17 cellular contexts compared by ENCODE assay signal in genomic region chr20:13457487-13457886, GRCh38.
DNase-seq lines count a peak whose midpoint lies in the region; ATAC-seq, FAIRE-seq and TF ChIP-seq lines count a peak whose summit lies in the region.
"Had no signal": no experiment of that assay in that cellular context is flagged by ENCODE, and none has a peak within 500 bp of the region (broad histone marks: within the 10 kb centered on the region; RNA-seq: fewer than 3 reads in every experiment).

No MANE protein-coding gene starts in this region.

- H3K9me3 ChIP-seq in HepG2 (ENCODE audit: low read length) (no peaks in the 10 kb centered on the region), right lobe of liver (no peaks in the 10 kb centered on the region), kidney (ENCODE audit: control insufficient read depth in 1 of 2, low read length in 2 of 2) (no peaks in the 10 kb centered on the region)
- H3K9me3 ChIP-seq: BLaER1 treated with 17β-estradiol and CSF1 and Interleukin-3, amounts not matched to agents 10 nM and 100 nM had no signal

- in situ Hi-C loops in HepG2 (cut with HindIII; ENCODE audit: extremely low pct_ligation_motif_present, low pct_unique_long_range_greater_than_20kb): no loop called here

- no peak for TF ChIP-seq POLR2A in HepG2 (IDR thresholded peaks at IDR 0.05; ENCODE audit: insufficient read depth in 1 of 2, low read depth in 2 of 2, low read length in 2 of 2)
- TF ChIP-seq POLR2A in right lobe of liver (IDR thresholded peaks at IDR 0.05): no peak

- CTCF ChIA-PET in HepG2 (lab: Yijun Ruan, JAX; ENCODE audit: low intra/inter-chr PET ratio, low total read pairs): interaction anchor here (1.9 kb wide), 1 partner anchor 132 kb away, joined by 6 read pairs; no protein-coding TSS in a partner anchor

- WGBS in HepG2 (ENCODE audit: low lambda C conversion rate): 98% methylated on average over 1 of the region's 1 CpG
- WGBS in right lobe of liver (ENCODE audit: insufficient coverage, low coverage, low lambda C conversion rate, missing lambda C conversion rate): 88% methylated on average over 1 of the region's 1 CpG

- intact Hi-C loops in HepG2 (cut with micrococcal nuclease; ENCODE audit: unreplicated experiment): loop anchor here (5.0 kb wide), 2 partner anchors 35 to 315 kb away; no protein-coding TSS in a partner anchor
- intact Hi-C loops in right lobe of liver (cut with DNase I): no loop called here
- intact Hi-C loops in kidney (cut with DNase I): no loop called here

- no TSS peak for BruUV-seq in HepG2 (replicated peaks; lab: Mats Ljungman, UMichigan)

- H3K4me2 ChIP-seq in HepG2 (ENCODE audit: low read depth, low read length): no peak overlapping the region
- H3K4me2 ChIP-seq: BLaER1 treated with 17β-estradiol and CSF1 and Interleukin-3, amounts not matched to agents 10 nM and 100 nM had no signal

- FAIRE-seq in HepG2 (lab: Jason Lieb, UNC): no peak
- peak; percentile 77 for FAIRE-seq in colon (lab: Jason Lieb, UNC)
- FAIRE-seq in kidney (lab: Jason Lieb, UNC): peak; percentile 83
- FAIRE-seq: GM12878, GM19239, H1, HTR-8/SVneo had no signal

- H3K36me3 ChIP-seq in HepG2 (replicated peaks in 1 of 2; ENCODE audit: control insufficient read depth in 1 of 2, insufficient read depth in 2 of 2, low read length in 2 of 2): no peaks in the 10 kb centered on the region; a peak in 1 of 5 replicates
- no peaks in the 10 kb centered on the region for H3K36me3 ChIP-seq in right lobe of liver
- H3K36me3 ChIP-seq in kidney (ENCODE audit: control insufficient read depth in 1 of 2, insufficient read depth in 2 of 2, low read length in 2 of 2): no peaks in the 10 kb centered on the region

- no peak for DNase-seq in HepG2 (ENCODE audit: low spot score)
- no peak for DNase-seq in right lobe of liver
- DNase-seq in kidney: no peak
- DNase-seq in SW480 (ENCODE audit: low spot score): no peak
- DNase-seq in NCI-H1092 (lab: John Stamatoyannopoulos, UW): no peak
- no peak for DNase-seq in NCI-H1694 (lab: John Stamatoyannopoulos, UW)
- DNase-seq: 8988T; Calu3; CD8-positive, alpha-beta T cell; DMS79 treated with DMSO at 0.1 percent for 48 hours; H9 had no signal

- H3K4me3 ChIP-seq in HepG2 (replicated peaks in 1 of 3; ENCODE audit: insufficient read depth in 1 of 3, low read depth in 2 of 3, low read length in 3 of 3): no peak overlapping the region
- no peak overlapping the region for H3K4me3 ChIP-seq in right lobe of liver
- no peak overlapping the region for H3K4me3 ChIP-seq in kidney (ENCODE audit: low read length in 2 of 2)
- H3K4me3 ChIP-seq: BLaER1 treated with 17β-estradiol and CSF1 and Interleukin-3, amounts not matched to agents 10 nM and 100 nM; GM12878 had no signal

- POLR2A ChIA-PET in HepG2 (lab: Yijun Ruan, JAX): no interaction called here

- H2AFZ ChIP-seq in HepG2 (ENCODE audit: low read length): no peak overlapping the region

- no peak for TF ChIP-seq EP300 in HepG2 (IDR thresholded peaks at IDR 0.05; ENCODE audit: low read depth in 2 of 2, low read length in 2 of 2)
- TF ChIP-seq EP300 in HepG2 (CRISPR knock-in tag; IDR thresholded peaks at IDR 0.05; ENCODE audit: borderline replicate concordance): no peak

- H3K27me3 ChIP-seq in HepG2 (ENCODE audit: control insufficient read depth in 1 of 2, insufficient read depth in 2 of 2, low read length in 2 of 2): no peaks in the 10 kb centered on the region
- no peaks in the 10 kb centered on the region for H3K27me3 ChIP-seq in right lobe of liver
- H3K27me3 ChIP-seq: BLaER1 treated with 17β-estradiol and CSF1 and Interleukin-3, amounts not matched to agents 10 nM and 100 nM had no signal

- H3K4me1 ChIP-seq in HepG2 (ENCODE audit: insufficient read depth, low read length) (peaks cover 31% of the 10 kb centered on the region), right lobe of liver (peaks cover 0 to 53% (median 10%) of the 10 kb centered on the region in 4 donors), kidney (ENCODE audit: control insufficient read depth in 1 of 2, insufficient read depth in 1 of 2, low read depth in 1 of 2, low read length in 2 of 2) (no peaks in the 10 kb centered on the region)
- H3K4me1 ChIP-seq: BLaER1 treated with 17β-estradiol and CSF1 and Interleukin-3, amounts not matched to agents 10 nM and 100 nM had no signal

- no peak for ATAC-seq in HepG2
- ATAC-seq in right lobe of liver: no peak
- ATAC-seq: CD8-positive, alpha-beta T cell; GM12878 had no signal

- H3K9ac ChIP-seq in HepG2 (ENCODE audit: insufficient read depth, low read depth, low read length) (no peak overlapping the region), kidney (ENCODE audit: low read length in 2 of 2) (no peak overlapping the region)
- H3K9ac ChIP-seq: BLaER1 treated with 17β-estradiol and CSF1 and Interleukin-3, amounts not matched to agents 10 nM and 100 nM had no signal

- no peak overlapping the region for H3K27ac ChIP-seq in HepG2 (ENCODE audit: extremely low read length, insufficient read depth, low read length)
- no peak overlapping the region for H3K27ac ChIP-seq in right lobe of liver
- no peak overlapping the region for H3K27ac ChIP-seq in kidney (ENCODE audit: low read depth in 2 of 2, low read length in 2 of 2)
- H3K27ac ChIP-seq: BLaER1 treated with 17β-estradiol and CSF1 and Interleukin-3, amounts not matched to agents 10 nM and 100 nM had no signal

- TF ChIP-seq RAD21 in HepG2 (CRISPR knock-in tag; IDR thresholded peaks at IDR 0.05): no peak

- no peak for TF ChIP-seq CTCF in HepG2 (CRISPR knock-in tag; IDR thresholded peaks at IDR 0.05)
- no peak for TF ChIP-seq CTCF in right lobe of liver (IDR thresholded peaks at IDR 0.05)
- no peak for TF ChIP-seq CTCF in kidney (IDR thresholded peaks at IDR 0.05; ENCODE audit: borderline replicate concordance, extremely low read depth, insufficient read depth)

- no peaks in the 10 kb centered on the region for H3K79me2 ChIP-seq in HepG2 (ENCODE audit: insufficient read depth, low read length)

- H4K20me1 ChIP-seq in HepG2 (ENCODE audit: insufficient read depth, low read length): no peaks in the 10 kb centered on the region
- H4K20me1 ChIP-seq: BLaER1 treated with 17β-estradiol and CSF1 and Interleukin-3, amounts not matched to agents 10 nM and 100 nM had no signal

TF ChIP-seq in HepG2, 621 proteins besides CTCF, POLR2A, EP300 and RAD21:
- no peak for TF ChIP-seq RERE (CRISPR knock-in tag; IDR thresholded peaks at IDR 0.05; ENCODE audit: low read depth)
- 0 out of 2 replicates have a peak, but pooled peaks have one; percentile 24 for TF ChIP-seq ZNF816 (CRISPR knock-in tag; IDR thresholded peaks at IDR 0.05; ENCODE audit: borderline replicate concordance)
